Comparison of ENCODE assay signal across 8 cellular contexts in the genomic region with DNA sequence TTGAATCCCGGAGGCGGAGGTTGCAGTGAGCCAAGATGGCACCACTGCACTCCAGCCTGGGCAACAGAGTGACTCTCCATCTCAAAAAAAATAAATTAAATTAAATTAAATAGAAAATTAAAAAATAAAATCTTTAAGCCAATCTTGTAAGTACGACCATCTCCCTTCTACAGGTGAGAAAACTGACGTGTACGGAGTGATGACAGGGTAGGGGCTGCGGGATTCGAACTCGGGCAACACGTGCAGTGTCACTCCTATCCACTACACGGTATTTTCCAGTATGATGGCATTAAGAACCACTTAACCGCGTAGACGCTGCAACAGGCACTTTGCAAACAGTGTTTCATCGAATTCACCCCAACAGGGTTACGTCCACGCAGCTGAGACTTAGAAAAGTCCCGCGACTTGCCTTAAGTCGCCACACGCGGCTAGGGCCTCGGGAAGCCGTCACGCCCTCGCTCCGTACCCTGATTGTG. TPM values are rescaled to one million over a fixed set of nuclear protein-coding genes. Genes with fewer than 3 reads are reported as not detected.
A peak's percentile ranks its signal among the peaks of the same experiment; 100 is the strongest.
DNase-seq lines count a peak whose midpoint lies in the region; ATAC-seq, FAIRE-seq and TF ChIP-seq lines count a peak whose summit lies in the region.

No MANE protein-coding gene starts in this region.

- WGBS in K562 (ENCODE audit: insufficient coverage, low coverage, missing lambda C conversion rate) = 5% methylated on average over 17 of the region's 26 CpGs

- in situ Hi-C loops in K562 (cut with MboI) = no loop called here

- H2AFZ ChIP-seq in OCI-LY1 (ENCODE audit: low read length) (no peak overlapping the region), K562 (ENCODE audit: low read depth, low read length) (peak overlapping the region; percentile 91)

- POLR2A ChIA-PET in K562 (lab: Yijun Ruan, JAX) = interaction anchor here (0.8 to 1.2 kb wide), 3 partner anchors 14 to 127 kb away, joined by 3 to 4 read pairs (median 3); no protein-coding TSS in a partner anchor

- peaks cover 7% of the 10 kb centered on the region; the same call in 1 of the 2 replicates for H3K79me2 ChIP-seq in OCI-LY1 (ENCODE audit: insufficient read depth, low read length)
- peaks cover 40% of the 10 kb centered on the region for H3K79me2 ChIP-seq in K562 (ENCODE audit: control insufficient read depth, insufficient read depth, low read length)

- intact Hi-C loops in K562 (cut with micrococcal nuclease) = no loop called here
- intact Hi-C loops in left lung (cut with DNase I) = no loop called here

- H3K27ac ChIP-seq in OCI-LY1 (ENCODE audit: low read depth, low read length, poor library complexity, severe bottlenecking) (peak overlapping the region; percentile 36), K562 (ENCODE audit: extremely low read depth, low read depth, low read length) (peak overlapping the region; percentile 85), left lung (peak overlapping the region; percentile 30 to 78), subcutaneous abdominal adipose tissue (ENCODE audit: low read depth, low read length) (peak overlapping the region; percentile 60)

- H3K4me3 ChIP-seq in GM12864 (ENCODE audit: low read depth, low read length) (peak overlapping the region; percentile 94), OCI-LY1 (ENCODE audit: low read depth, low read length, poor library complexity, severe bottlenecking) (peak overlapping the region; percentile 79), K562 (peak overlapping the region; percentile 89), left lung (peak overlapping the region; percentile 98 to 100), subcutaneous abdominal adipose tissue (ENCODE audit: low read depth in 1 of 5, low read length in 5 of 5) (peak overlapping the region; percentile 82 to 99 (median 96))

- TF ChIP-seq CTCF in GM12864 (IDR thresholded peaks at IDR 0.05; ENCODE audit: low read depth, low read length, missing control alignments) (no peak), OCI-LY1 (IDR thresholded peaks at IDR 0.05; ENCODE audit: low read length) (no peak), K562 (IDR thresholded peaks at IDR 0.05 in 2 of 3, conservative IDR thresholded peaks at IDR 0.05 in 1 of 3; ENCODE audit: insufficient read depth in 2 of 3, low read depth in 1 of 3, low read length in 3 of 3) (no peak), left lung (IDR thresholded peaks at IDR 0.05) (no peak)

- TF ChIP-seq POLR2A in K562 (conservative IDR thresholded peaks at IDR 0.05) = no peak

- no peaks in the 10 kb centered on the region for H3F3A ChIP-seq in OCI-LY1 (ENCODE audit: insufficient read depth, low read length)

- no peak for ATAC-seq in K562
- ATAC-seq in left lung = peak; percentile 27

- no peaks in the 10 kb centered on the region for H3K27me3 ChIP-seq in OCI-LY1 (ENCODE audit: insufficient read depth, low read length)
- H3K27me3 ChIP-seq in K562 (ENCODE audit: control insufficient read depth in 2 of 2, insufficient read depth in 2 of 2, low read length in 2 of 2) = no peaks in the 10 kb centered on the region
- H3K27me3 ChIP-seq in left lung = no peaks in the 10 kb centered on the region
- no peaks in the 10 kb centered on the region for H3K27me3 ChIP-seq in subcutaneous abdominal adipose tissue (ENCODE audit: control insufficient read depth in 5 of 5, insufficient read depth in 4 of 5, low read length in 5 of 5)

- CTCF ChIA-PET in K562 (lab: Yijun Ruan, JAX; ENCODE audit: low intra/inter-chr PET ratio) = no interaction called here

- no peaks in the 10 kb centered on the region for H3K9me1 ChIP-seq in K562 (ENCODE audit: control insufficient read depth, insufficient read depth, low read length)

- H3K36me3 ChIP-seq in OCI-LY1 (ENCODE audit: insufficient read depth, low read length) = peaks cover 6% of the 10 kb centered on the region
- H3K36me3 ChIP-seq in K562 (ENCODE audit: control insufficient read depth, insufficient read depth, low read length) = peaks cover 15% of the 10 kb centered on the region
- H3K36me3 ChIP-seq in left lung = no peaks in the 10 kb centered on the region
- no peaks in the 10 kb centered on the region for H3K36me3 ChIP-seq in subcutaneous abdominal adipose tissue (ENCODE audit: control insufficient read depth in 5 of 5, insufficient read depth in 5 of 5, low read length in 5 of 5)

- TF ChIP-seq RAD21 in K562 (CRISPR knock-in tag; conservative IDR thresholded peaks at IDR 0.05 in 1 of 2, IDR thresholded peaks at IDR 0.05 in 1 of 2) = no peak

- H3K4me2 ChIP-seq in OCI-LY1 (ENCODE audit: low read length) (peak overlapping the region; percentile 72), K562 (ENCODE audit: insufficient read depth, low read length) (peak overlapping the region; percentile 99)

- H3K9me2 ChIP-seq in OCI-LY1 (ENCODE audit: low read depth, low read length) = no peaks in the 10 kb centered on the region

- peak overlapping the region; percentile 78 for H3K9ac ChIP-seq in OCI-LY1 (ENCODE audit: low read length)
- peak overlapping the region; percentile 86 to 96 for H3K9ac ChIP-seq in K562 (ENCODE audit: insufficient read depth in 1 of 2, low read depth in 2 of 2, low read length in 2 of 2)
- H3K9ac ChIP-seq in subcutaneous abdominal adipose tissue (ENCODE audit: low read length in 5 of 5) = peak overlapping the region; percentile 77 to 99 (median 87)

- no peak for FAIRE-seq in K562 (lab: Jason Lieb, UNC)

- DNase-seq in GM12864 (ENCODE audit: low read depth) (no peak), K562 (ENCODE audit: extremely low read depth in 1 of 4, low spot score in 3 of 4) (peak in 1 of 4 experiments; percentile 51), left lung (no peak), putamen (ENCODE audit: low spot score) (no peak), cerebellar nuclear complex (lab: John Stamatoyannopoulos, UW) (no peak)
- no peak for DNase-seq in activated CD4-positive, CD25-positive, alpha-beta regulatory T cell treated with anti-CD3 and anti-CD28 coated beads, Interleukin-2, amount 50 U/mL, for 72 hours

- peaks cover 6% of the 10 kb centered on the region for H3K4me1 ChIP-seq in OCI-LY1 (ENCODE audit: insufficient read depth, low read length, severe bottlenecking)
- H3K4me1 ChIP-seq in K562 (replicated peaks in 1 of 2; ENCODE audit: control insufficient read depth in 2 of 2, insufficient read depth in 2 of 2, low read length in 2 of 2) = peaks cover 13 to 27% of the 10 kb centered on the region in 2 experiments
- H3K4me1 ChIP-seq in left lung = peaks cover 0 to 22% of the 10 kb centered on the region in 2 donors
- peaks cover 0 to 10% (median 7%) of the 10 kb centered on the region in 5 donors for H3K4me1 ChIP-seq in subcutaneous abdominal adipose tissue (ENCODE audit: control insufficient read depth in 5 of 5, insufficient read depth in 5 of 5, low read length in 5 of 5)

- TF ChIP-seq EP300 in K562 (IDR thresholded peaks at IDR 0.05; ENCODE audit: low read length) = no peak

- H3K9me3 ChIP-seq in OCI-LY1 (ENCODE audit: low read length) (no peaks in the 10 kb centered on the region), K562 (replicated peaks; ENCODE audit: control insufficient read depth, insufficient read depth, low read depth, low read length) (no peaks in the 10 kb centered on the region), left lung (no peaks in the 10 kb centered on the region), subcutaneous abdominal adipose tissue (ENCODE audit: control insufficient read depth in 5 of 5, low read length in 5 of 5) (no peaks in the 10 kb centered on the region)

- no TSS peak for BruUV-seq in K562 (replicated peaks; lab: Mats Ljungman, UMichigan)

- no peaks in the 10 kb centered on the region for H4K20me1 ChIP-seq in OCI-LY1 (ENCODE audit: insufficient read depth, low read length)
- H4K20me1 ChIP-seq in K562 (replicated peaks; ENCODE audit: control insufficient read depth, insufficient read depth, low read length) = no peaks in the 10 kb centered on the region

TF ChIP-seq in K562, 482 proteins besides CTCF, POLR2A, EP300 and RAD21 (continues in another document):
- TF ChIP-seq L3MBTL2 (IDR thresholded peaks at IDR 0.05) = no peak

RNA-seq across cellular contexts. Expression of a gene that starts 0.7 kb away (rescaled TPM):
- total RNA-seq in K562 (2011; cell fraction: chromatin; rRNA removed; ENCODE audit: low replicate concordance) = 271 and 313 TPM in 2 replicates
- total RNA-seq in K562 (2011; cell fraction: nucleolus; rRNA removed) = 146 and 158 TPM in 2 replicates
- 157 and 158 TPM in 2 replicates for total RNA-seq in K562 (2011; cell fraction: nucleoplasm; rRNA removed)
- 19.6 and 35.1 TPM in 2 replicates for total RNA-seq in K562 (2014; rRNA removed)
- 32.2 and 34.7 TPM in 2 replicates for total RNA-seq in K562 (2014; rRNA removed; fragmentation: Illumina TruSeq; extraction: Trizol)
- total RNA-seq in K562 (2015; rRNA removed; fragmentation: Illumina TruSeq; extraction: Trizol) = 20.0 and 28.0 TPM in 2 replicates
- total RNA-seq in K562 (2021) = 81.3 and 94.3 TPM in 2 replicates
- polyA plus RNA-seq in K562 (2011; rRNA removed) = 119 and 126 TPM in 2 replicates
- polyA plus RNA-seq in K562 (2011; cell fraction: cytosol; rRNA removed) = 89.5 and 105 TPM in 2 replicates
- polyA plus RNA-seq in K562 (2011; cell fraction: nucleus; rRNA removed) = 307 and 327 TPM in 2 replicates
- 42.5 and 56.4 TPM in 2 replicates for polyA plus RNA-seq in K562 (2012)
- polyA plus RNA-seq in K562 (2014; fragmentation: Illumina TruSeq; extraction: Trizol) = 47.6 and 59.0 TPM in 2 replicates
- 10 to 100 TPM; 12.7 to 16.2 TPM for polyA plus RNA-seq in K562 (2014; fragmentation: Nextera tagmentation; extraction: Ambion mirVana)
- polyA plus RNA-seq in K562 (2014; rRNA removed) = 52.2 and 57.4 TPM in 2 replicates
- 114 and 147 TPM in 2 replicates for polyA minus RNA-seq in K562 (2011; rRNA and poly(A)+ RNA removed)
- polyA minus RNA-seq in K562 (2011; cell fraction: cytosol; rRNA and poly(A)+ RNA removed) = 38.2 and 42.9 TPM in 2 replicates
- 63.0 and 94.5 TPM in 2 replicates for polyA minus RNA-seq in K562 (2011; cell fraction: nucleus; rRNA and poly(A)+ RNA removed)
- 10 to 100 TPM; 46.9 to 47.1 TPM for total RNA-seq in left lung

RNA-seq across cellular contexts. Expression of a gene that starts 14.6 kb away (rescaled TPM):
- total RNA-seq in K562 (2011; cell fraction: chromatin; rRNA removed; ENCODE audit: low replicate concordance) = 26.9 and 43.7 TPM in 2 replicates
- total RNA-seq in K562 (2011; cell fraction: nucleolus; rRNA removed) = 26.5 and 31.6 TPM in 2 replicates
- total RNA-seq in K562 (2011; cell fraction: nucleoplasm; rRNA removed) = 33.2 and 34.4 TPM in 2 replicates
- total RNA-seq in K562 (2014; rRNA removed) = 30.4 and 32.4 TPM in 2 replicates
- total RNA-seq in K562 (2014; rRNA removed; fragmentation: Illumina TruSeq; extraction: Trizol) = 10.6 and 15.5 TPM in 2 replicates
- total RNA-seq in K562 (2015; rRNA removed; fragmentation: Illumina TruSeq; extraction: Trizol) = 17.2 and 18.8 TPM in 2 replicates
- 35.3 and 37.7 TPM in 2 replicates for total RNA-seq in K562 (2021)
- 19.1 and 25.1 TPM in 2 replicates for polyA plus RNA-seq in K562 (2011; rRNA removed)
- 16.8 and 30.1 TPM in 2 replicates for polyA plus RNA-seq in K562 (2011; cell fraction: cytosol; rRNA removed)
- polyA plus RNA-seq in K562 (2011; cell fraction: nucleus; rRNA removed) = 43.0 and 43.6 TPM in 2 replicates
- 24.0 and 31.0 TPM in 2 replicates for polyA plus RNA-seq in K562 (2012)
- 20.1 and 21.0 TPM in 2 replicates for polyA plus RNA-seq in K562 (2014; fragmentation: Illumina TruSeq; extraction: Trizol)
- 10 to 100 TPM in 1 of 2 experiments, 1 to 10 TPM in 1; 9.5 to 20.0 TPM for polyA plus RNA-seq in K562 (2014; fragmentation: Nextera tagmentation; extraction: Ambion mirVana)
- polyA plus RNA-seq in K562 (2014; rRNA removed) = 21.8 and 23.9 TPM in 2 replicates
- polyA minus RNA-seq in K562 (2011; rRNA and poly(A)+ RNA removed) = 17.3 and 24.2 TPM in 2 replicates
- 20.2 and 22.4 TPM in 2 replicates for polyA minus RNA-seq in K562 (2011; cell fraction: cytosol; rRNA and poly(A)+ RNA removed)
- polyA minus RNA-seq in K562 (2011; cell fraction: nucleus; rRNA and poly(A)+ RNA removed) = 21.8 and 24.4 TPM in 2 replicates
- total RNA-seq in left lung = 10 to 100 TPM; 24.3 to 25.8 TPM
